20 cellular contexts compared by ENCODE assay signal in genomic region chr9:128706671-128707381, GRCh38. TPM values are rescaled to one million over a fixed set of nuclear protein-coding genes. Genes with fewer than 3 reads are reported as not detected.
DNase-seq lines count a peak whose midpoint lies in the region; ATAC-seq and TF ChIP-seq lines count a peak whose summit lies in the region.
"Had no signal": no experiment of that assay in that cellular context is flagged by ENCODE, and none has a peak within 500 bp of the region (broad histone marks: within the 10 kb centered on the region; RNA-seq: fewer than 3 reads in every experiment).

No MANE protein-coding gene starts in this region.

- H3K4me3 ChIP-seq in H7 (ENCODE audit: insufficient read depth, low read depth, low read length), result no peak overlapping the region
- H3K4me3 ChIP-seq: breast epithelium had no signal

- no peak for ATAC-seq in HG02885 (IDR thresholded peaks at IDR 0.05; ENCODE audit: poor library complexity, unreplicated experiment)
- ATAC-seq: T-cell had no signal

- H3K9me3 Mint-ChIP-seq in glutamatergic neuron (ENCODE audit: unreplicated experiment), result no peaks in the 10 kb centered on the region
- H3K9me3 Mint-ChIP-seq: activated T-helper 1 cell treated with anti-CD3 and anti-CD28 coated beads, Interleukin-12 subunit alpha, Interleukin-12 subunit beta, Interleukin-2, Interleukin-4 antibody, amounts not matched to agents 30 ng/mL and 10 ng/mL and 1 ng/mL, durations not matched to agents 14 hours and 24 hours and 36 hours; CD4-positive, alpha-beta T cell; mesothelial cell of epicardium; nephron; T-cell had no signal

- no peak overlapping the region for H3K4me3 Mint-ChIP-seq in glutamatergic neuron (ENCODE audit: unreplicated experiment)
- H3K4me3 Mint-ChIP-seq: activated T-helper 1 cell treated with anti-CD3 and anti-CD28 coated beads, Interleukin-12 subunit alpha, Interleukin-12 subunit beta, Interleukin-2, Interleukin-4 antibody, amounts not matched to agents 30 ng/mL and 10 ng/mL and 1 ng/mL, durations not matched to agents 14 hours and 24 hours and 36 hours; CD4-positive, alpha-beta T cell; mesothelial cell of epicardium; nephron; T-cell had no signal

- intact Hi-C loops in posterior vena cava (cut with DNase I), result loop anchor here in 1 of 2 donors (10.0 kb wide), 1 partner anchor 52 kb away; the partner anchor contains the start of gene DYNC2I2

- DNase-seq in H7 (peak; percentile 43), glutamatergic neuron (peak; percentile 43), posterior vena cava (ENCODE audit: low spot score) (peak; percentile 73), NCI-H1092 treated with DMSO at 0.1 percent for 48 hours (lab: John Stamatoyannopoulos, UW) (no peak), DMS53 (lab: John Stamatoyannopoulos, UW) (no peak)
- DNase-seq: activated CD4-positive, alpha-beta T cell treated with anti-CD3 and anti-CD28 coated beads for 4 hours; CD4-positive, alpha-beta T cell; dermis blood vessel endothelial cell; DMS153; foreskin fibroblast; GF-D8; NCI-H2107; NCI-H510A treated with DMSO at 0.1 percent for 48 hours; T-cell had no signal

- TF ChIP-seq CTCF in glutamatergic neuron (IDR thresholded peaks at IDR 0.05; ENCODE audit: partially characterized antibody, unreplicated experiment), result no peak

- H3K36me3 ChIP-seq in H7 (replicated peaks; ENCODE audit: control insufficient read depth, insufficient read depth, low read length), result no peaks in the 10 kb centered on the region
- H3K36me3 ChIP-seq: breast epithelium had no signal

- H3K4me1 Mint-ChIP-seq in glutamatergic neuron (ENCODE audit: low read depth, unreplicated experiment), result no peaks in the 10 kb centered on the region

- no peaks in the 10 kb centered on the region for H3K36me3 Mint-ChIP-seq in glutamatergic neuron (ENCODE audit: unreplicated experiment)
- H3K36me3 Mint-ChIP-seq: mesothelial cell of epicardium, T-cell had no signal

- no peaks in the 10 kb centered on the region for H3K27me3 ChIP-seq in H7 (ENCODE audit: control insufficient read depth, insufficient read depth, low read length)
- H3K27me3 ChIP-seq: breast epithelium had no signal

- peaks cover 3% of the 10 kb centered on the region for H3K27me3 Mint-ChIP-seq in glutamatergic neuron (ENCODE audit: unreplicated experiment)
- H3K27me3 Mint-ChIP-seq: CD4-positive, alpha-beta T cell; progenitor cell of endocrine pancreas; T-cell had no signal

- H3K27ac Mint-ChIP-seq in glutamatergic neuron (ENCODE audit: unreplicated experiment), result no peak overlapping the region
- H3K27ac Mint-ChIP-seq: activated T-helper 1 cell treated with anti-CD3 and anti-CD28 coated beads, Interleukin-12 subunit alpha, Interleukin-12 subunit beta, Interleukin-2, Interleukin-4 antibody, amounts not matched to agents 30 ng/mL and 10 ng/mL and 1 ng/mL, durations not matched to agents 14 hours and 24 hours and 36 hours; CD4-positive, alpha-beta T cell; mesothelial cell of epicardium; nephron; progenitor cell of endocrine pancreas; T-cell had no signal

RNA-seq across cellular contexts. Expression of gene PKN3, which starts 4.5 kb away (rescaled TPM):
- 29.4 and 35.0 TPM in 2 replicates for total RNA-seq in H7 (2014; rRNA removed; shearing (Covaris generic))
- total RNA-seq in glutamatergic neuron (ENCODE audit: unreplicated experiment), result 4.3 TPM
- 10 to 100 TPM in 1 of 2 donors, 1 to 10 TPM in 1; 8.8 to 11.4 TPM for total RNA-seq in posterior vena cava

RNA-seq across cellular contexts. Expression of gene ZDHHC12, which starts 17.1 kb away (rescaled TPM):
- 66.5 and 76.6 TPM in 2 replicates for total RNA-seq in H7 (2014; rRNA removed; shearing (Covaris generic))
- total RNA-seq in glutamatergic neuron (ENCODE audit: unreplicated experiment) (18.2 TPM), posterior vena cava (1 to 10 TPM; 8.3 to 8.6 TPM)

RNA-seq across cellular contexts. Expression of gene SET, which starts 17.8 kb away (rescaled TPM):
- 798 and 1,235 TPM in 2 replicates for total RNA-seq in H7 (2014; rRNA removed; shearing (Covaris generic))
- total RNA-seq in glutamatergic neuron (ENCODE audit: unreplicated experiment), result 387 TPM
- 100 to 1,000 TPM; 189 to 240 TPM for total RNA-seq in posterior vena cava

RNA-seq across cellular contexts. Expression of gene DYNC2I2, which starts 50.2 kb away (rescaled TPM):
- total RNA-seq in H7 (2014; rRNA removed; shearing (Covaris generic)), result 82.3 and 113 TPM in 2 replicates
- total RNA-seq in glutamatergic neuron (ENCODE audit: unreplicated experiment) (15.0 TPM), posterior vena cava (10 to 100 TPM; 18.1 to 19.4 TPM)

Comparison
In these comparisons a context has a peak if more than half of its experiments do, and no peak if none do; other contexts are left out.
1. DNase-seq: peak in H7 (single experiment), glutamatergic neuron (single experiment) and posterior vena cava (single experiment); none in NCI-H1092 treated with DMSO at 0.1 percent for 48 hours (single experiment) and DMS53 (single experiment).